28 cellular contexts compared by ENCODE assay signal in genomic region chr4:8194306-8195242, GRCh38. TPM values are rescaled to one million over a fixed set of nuclear protein-coding genes. Genes with fewer than 3 reads are reported as not detected.
A peak's percentile ranks its signal among the peaks of the same experiment; 100 is the strongest.
DNase-seq lines count a peak whose midpoint lies in the region; ATAC-seq and TF ChIP-seq lines count a peak whose summit lies in the region.
"Had no signal": no experiment of that assay in that cellular context is flagged by ENCODE, and none has a peak within 500 bp of the region (broad histone marks: within the 10 kb centered on the region; RNA-seq: fewer than 3 reads in every experiment).

No MANE protein-coding gene starts in this region.

- peaks cover 52% of the 10 kb centered on the region for H3K4me1 ChIP-seq in PC-9 (replicated peaks; ENCODE audit: insufficient read depth)
- H3K4me1 ChIP-seq in esophagus (ENCODE audit: control insufficient read depth in 2 of 2, insufficient read depth in 2 of 2, low read length in 1 of 2), result peaks cover 14 to 33% of the 10 kb centered on the region in 2 donors
- peaks cover 14% of the 10 kb centered on the region for H3K4me1 ChIP-seq in prostate gland (replicated peaks)
- H3K4me1 ChIP-seq in right atrium auricular region, result peaks cover 0 to 63% of the 10 kb centered on the region in 2 donors
- H3K4me1 ChIP-seq in body of pancreas, result peaks cover 38% of the 10 kb centered on the region
- H3K4me1 ChIP-seq: HAP-1 had no signal

- 52 to 65% methylated on average over 19 of the region's 19 CpGs for WGBS in esophagus, 2 donors
- WGBS in prostate gland, result 38% methylated on average over 19 of the region's 19 CpGs
- WGBS in body of pancreas, 2 donors, result 80 to 81% methylated on average over 16 to 19 of the region's 19 CpGs

- intact Hi-C loops in CD4-positive, alpha-beta T cell (cut with DNase I, micrococcal nuclease), result no loop called here
- intact Hi-C loops in PC-9 (cut with micrococcal nuclease; ENCODE audit: unreplicated experiment), result no loop called here
- intact Hi-C loops in prostate gland (cut with DNase I), result no loop called here
- intact Hi-C loops in body of pancreas (cut with DNase I), result no loop called here

- H3K9me2 ChIP-seq in PC-9 (ENCODE audit: insufficient read depth), result no peaks in the 10 kb centered on the region

- BruUV-seq in PC-9 (replicated peaks; lab: Mats Ljungman, UMichigan), result no TSS peak

- peaks cover 6% of the 10 kb centered on the region; the same call in 1 of the 2 replicates for H3F3A ChIP-seq in PC-9 (ENCODE audit: insufficient read depth, low read depth)

- peaks cover 23% of the 10 kb centered on the region for H3K4me1 Mint-ChIP-seq in CD4-positive, alpha-beta T cell (ENCODE audit: low read depth)

- no peaks in the 10 kb centered on the region for H3K9me3 Mint-ChIP-seq in CD4-positive, alpha-beta T cell
- H3K9me3 Mint-ChIP-seq: activated naive CD8-positive, alpha-beta T cell treated with anti-CD3 and anti-CD28 coated beads, Interleukin-2, amount 50 U/mL, for 24 hours; activated T-cell treated with anti-CD3 and anti-CD28 coated beads, Interleukin-2, amount 50 U/mL, for 4 hours; central memory CD8-positive, alpha-beta T cell; natural killer cell treated with Interleukin-12 subunit alpha and Interleukin-12 subunit beta and Interleukin-15 and Interleukin-18, amount 100 ng/mL, for 72 hours; WTC11 had no signal

- no peak overlapping the region for H3K27ac ChIP-seq in CD4-positive, alpha-beta T cell (ENCODE audit: low read depth, low read length)
- H3K27ac ChIP-seq in PC-9, result no peak overlapping the region
- H3K27ac ChIP-seq in esophagus (ENCODE audit: low read depth in 2 of 2, low read length in 1 of 2), result peak overlapping the region; percentile 37 to 70
- peak overlapping the region; percentile 8 to 23 for H3K27ac ChIP-seq in prostate gland
- H3K27ac ChIP-seq in right atrium auricular region, result no peak overlapping the region
- no peak overlapping the region for H3K27ac ChIP-seq in body of pancreas
- H3K27ac ChIP-seq: ovary, uterus had no signal

- no peaks in the 10 kb centered on the region for H4K20me1 ChIP-seq in PC-9 (ENCODE audit: insufficient read depth)

- TF ChIP-seq POLR2A in prostate gland (IDR thresholded peaks at IDR 0.05) (no peak), body of pancreas (IDR thresholded peaks at IDR 0.05) (no peak)

- POLR2A ChIA-PET in CD4-positive, alpha-beta T cell (lab: Charles Lee), result no interaction called here
- POLR2A ChIA-PET in PC-9 (lab: Charles Lee; ENCODE audit: unreplicated experiment), result no interaction called here

- H3K36me3 ChIP-seq in PC-9 (ENCODE audit: low read depth) (no peaks in the 10 kb centered on the region), esophagus (ENCODE audit: control insufficient read depth in 2 of 2, insufficient read depth in 2 of 2, low read length in 1 of 2) (no peaks in the 10 kb centered on the region), prostate gland (no peaks in the 10 kb centered on the region), right atrium auricular region (no peaks in the 10 kb centered on the region), body of pancreas (replicated peaks in 1 of 2; ENCODE audit: insufficient read depth in 1 of 2, low read depth in 2 of 2) (no peaks in the 10 kb centered on the region)
- H3K36me3 ChIP-seq: HAP-1, ovary, uterus had no signal

- no peaks in the 10 kb centered on the region for H3K79me2 ChIP-seq in PC-9 (ENCODE audit: low read depth)

- H2AFZ ChIP-seq in PC-9, result no peak overlapping the region

- H3K36me3 Mint-ChIP-seq in CD4-positive, alpha-beta T cell (ENCODE audit: low read depth), result peaks cover 3% of the 10 kb centered on the region
- H3K36me3 Mint-ChIP-seq: natural killer cell treated with Interleukin-12 subunit alpha and Interleukin-12 subunit beta and Interleukin-15 and Interleukin-18, amount 100 ng/mL, for 72 hours; WTC11 had no signal

- TF ChIP-seq CTCF in CD4-positive, alpha-beta T cell (IDR thresholded peaks at IDR 0.05), result no peak
- TF ChIP-seq CTCF in PC-9 (conservative IDR thresholded peaks at IDR 0.05) (no peak), prostate gland (IDR thresholded peaks at IDR 0.05) (no peak), right atrium auricular region (IDR thresholded peaks at IDR 0.05) (no peak), body of pancreas (IDR thresholded peaks at IDR 0.05) (no peak)

- ATAC-seq in CD4-positive, alpha-beta T cell (ENCODE audit: poor library complexity), result no peak
- ATAC-seq in GM18868 (IDR thresholded peaks at IDR 0.05; ENCODE audit: unreplicated experiment) (no peak), HG02642 (IDR thresholded peaks at IDR 0.05; ENCODE audit: poor library complexity, unreplicated experiment) (no peak), body of pancreas (no peak)
- ATAC-seq: activated naive CD8-positive, alpha-beta T cell treated with anti-CD3 and anti-CD28 coated beads, Interleukin-2, amount 50 U/mL, for 24 hours; activated T-cell treated with anti-CD3 and anti-CD28 coated beads, Interleukin-2, amount 50 U/mL, for 4 hours; natural killer cell treated with Interleukin-12 subunit alpha and Interleukin-12 subunit beta and Interleukin-15 and Interleukin-18, amount 100 ng/mL, for 72 hours; Panc1; WTC11 had no signal

- peak overlapping the region; percentile 49 for H3K4me3 Mint-ChIP-seq in CD4-positive, alpha-beta T cell
- H3K4me3 Mint-ChIP-seq: activated naive CD8-positive, alpha-beta T cell treated with anti-CD3 and anti-CD28 coated beads, Interleukin-2, amount 50 U/mL, for 24 hours; activated T-cell treated with anti-CD3 and anti-CD28 coated beads, Interleukin-2, amount 50 U/mL, for 4 hours; central memory CD8-positive, alpha-beta T cell; natural killer cell treated with Interleukin-12 subunit alpha and Interleukin-12 subunit beta and Interleukin-15 and Interleukin-18, amount 100 ng/mL, for 72 hours; WTC11 had no signal

- no peaks in the 10 kb centered on the region for H3K27me3 ChIP-seq in CD4-positive, alpha-beta T cell (ENCODE audit: control insufficient read depth, insufficient read depth, low read length)
- no peaks in the 10 kb centered on the region for H3K27me3 ChIP-seq in PC-9 (ENCODE audit: insufficient read depth, low read depth)
- no peaks in the 10 kb centered on the region for H3K27me3 ChIP-seq in esophagus (ENCODE audit: control insufficient read depth in 1 of 2, insufficient read depth in 2 of 2, low read length in 2 of 2)
- H3K27me3 ChIP-seq in prostate gland (replicated peaks; ENCODE audit: insufficient read depth), result no peaks in the 10 kb centered on the region
- H3K27me3 ChIP-seq in right atrium auricular region, result no peaks in the 10 kb centered on the region
- H3K27me3 ChIP-seq in body of pancreas, result no peaks in the 10 kb centered on the region
- H3K27me3 ChIP-seq: ovary, uterus had no signal

- no peak overlapping the region for H3K4me3 ChIP-seq in PC-9
- no peak overlapping the region for H3K4me3 ChIP-seq in esophagus (ENCODE audit: low read depth in 1 of 2, low read length in 2 of 2)
- no peak overlapping the region for H3K4me3 ChIP-seq in prostate gland
- H3K4me3 ChIP-seq in right atrium auricular region, result no peak overlapping the region
- no peak overlapping the region for H3K4me3 ChIP-seq in body of pancreas
- H3K4me3 ChIP-seq: HAP-1, lung, ovary, skin epidermis, uterus had no signal

- CTCF ChIA-PET in CD4-positive, alpha-beta T cell (lab: Charles Lee), result interaction anchor here (1.3 to 1.5 kb wide), 2 partner anchors 18 to 34 kb away, joined by 3 to 4 read pairs; no protein-coding TSS in a partner anchor
- CTCF ChIA-PET in PC-9 (lab: Charles Lee), result interaction anchor here (2.0 kb wide), 1 partner anchor 18 kb away, joined by 10 read pairs; no protein-coding TSS in a partner anchor

- H3K27ac Mint-ChIP-seq in CD4-positive, alpha-beta T cell, result no peak overlapping the region
- H3K27ac Mint-ChIP-seq: activated naive CD8-positive, alpha-beta T cell treated with anti-CD3 and anti-CD28 coated beads, Interleukin-2, amount 50 U/mL, for 24 hours; natural killer cell treated with Interleukin-12 subunit alpha and Interleukin-12 subunit beta and Interleukin-15 and Interleukin-18, amount 100 ng/mL, for 72 hours; WTC11 had no signal

- DNase-seq in CD4-positive, alpha-beta T cell, result no peak
- DNase-seq in PC-9 (peak in 1 of 2 experiments; percentile 31), prostate gland (ENCODE audit: low spot score) (no peak), right atrium auricular region (ENCODE audit: low spot score) (no peak), body of pancreas (no peak)
- DNase-seq: activated naive CD4-positive, alpha-beta T cell; activated naive CD8-positive, alpha-beta T cell treated with anti-CD3 and anti-CD28 coated beads, Interleukin-2, amount 50 U/mL, for 24 hours; activated T-cell treated with anti-CD3 and anti-CD28 coated beads, Interleukin-2, amount 50 U/mL, for 4 hours; COR-L47; Karpas-422; NCI-H2029 treated with DMSO at 0.1 percent for 48 hours; NCI-H226; NCI-H526 treated with DMSO at 0.1 percent for 48 hours; ovary; stimulated activated naive CD4-positive, alpha-beta T cell; SW 1271; T1000; uterus had no signal

- H3K9me3 ChIP-seq in CD4-positive, alpha-beta T cell (ENCODE audit: control insufficient read depth, low read length), result no peaks in the 10 kb centered on the region
- H3K9me3 ChIP-seq in PC-9 (ENCODE audit: insufficient read depth, low read depth) (no peaks in the 10 kb centered on the region), esophagus (ENCODE audit: control insufficient read depth in 2 of 2, insufficient read depth in 1 of 2, low read depth in 1 of 2, low read length in 1 of 2) (no peaks in the 10 kb centered on the region), prostate gland (no peaks in the 10 kb centered on the region), right atrium auricular region (no peaks in the 10 kb centered on the region), body of pancreas (no peaks in the 10 kb centered on the region)
- H3K9me3 ChIP-seq: HAP-1, ovary, uterus had no signal

- H3K4me2 ChIP-seq in PC-9, result peak overlapping the region; percentile 29; the same call in 1 of the 2 replicates

- H3K27me3 Mint-ChIP-seq in CD4-positive, alpha-beta T cell, result no peaks in the 10 kb centered on the region
- H3K27me3 Mint-ChIP-seq: activated naive CD8-positive, alpha-beta T cell treated with anti-CD3 and anti-CD28 coated beads, Interleukin-2, amount 50 U/mL, for 24 hours; central memory CD8-positive, alpha-beta T cell; natural killer cell treated with Interleukin-12 subunit alpha and Interleukin-12 subunit beta and Interleukin-15 and Interleukin-18, amount 100 ng/mL, for 72 hours had no signal

RNA-seq across cellular contexts. Expression of gene SH3TC1, which starts 4.5 kb away (rescaled TPM):
- 100 to 1,000 TPM; 119 to 127 TPM for total RNA-seq in CD4-positive, alpha-beta T cell
- total RNA-seq in PC-9 (2021), result 5.2 and 11.2 TPM in 2 replicates
- 10 to 100 TPM; 18.0 to 19.2 TPM for polyA plus RNA-seq in esophagus
- 10 to 100 TPM; 22.4 to 37.5 TPM for total RNA-seq in prostate gland
- 10 to 100 TPM in 1 of 2 donors, 1 to 10 TPM in 1; 8.9 to 13.9 TPM for total RNA-seq in right atrium auricular region
- total RNA-seq in body of pancreas, result 100 to 1,000 TPM in 1 of 2 donors, 10 to 100 TPM in 1; 31.1 to 103 TPM

RNA-seq across cellular contexts. Expression of gene ABLIM2, which starts 36.0 kb away (rescaled TPM):
- total RNA-seq in CD4-positive, alpha-beta T cell, result 1 to 10 TPM; 2.5 to 2.7 TPM
- total RNA-seq in PC-9 (2021) (1.6 and 6.2 TPM in 2 replicates), prostate gland (1 to 10 TPM; 2.6 to 7.3 TPM), right atrium auricular region (10 to 100 TPM in 1 of 2 donors, 1 to 10 TPM in 1; 5.7 to 11.2 TPM), body of pancreas (10 to 100 TPM in 1 of 2 donors, 1 to 10 TPM in 1; 6.0 to 20.8 TPM)
- 10 to 100 TPM; 12.4 to 14.4 TPM for polyA plus RNA-seq in esophagus

Comparison
In these comparisons a context has a peak if more than half of its experiments do, and no peak if none do; other contexts are left out.
1. H3K27ac ChIP-seq: peak in esophagus (2 of 2) and prostate gland (2 of 2); none in CD4-positive, alpha-beta T cell (single experiment), PC-9 (single experiment), right atrium auricular region (0 of 2) and body of pancreas (0 of 4).